32 cellular contexts compared by ENCODE assay signal in the genomic region with DNA sequence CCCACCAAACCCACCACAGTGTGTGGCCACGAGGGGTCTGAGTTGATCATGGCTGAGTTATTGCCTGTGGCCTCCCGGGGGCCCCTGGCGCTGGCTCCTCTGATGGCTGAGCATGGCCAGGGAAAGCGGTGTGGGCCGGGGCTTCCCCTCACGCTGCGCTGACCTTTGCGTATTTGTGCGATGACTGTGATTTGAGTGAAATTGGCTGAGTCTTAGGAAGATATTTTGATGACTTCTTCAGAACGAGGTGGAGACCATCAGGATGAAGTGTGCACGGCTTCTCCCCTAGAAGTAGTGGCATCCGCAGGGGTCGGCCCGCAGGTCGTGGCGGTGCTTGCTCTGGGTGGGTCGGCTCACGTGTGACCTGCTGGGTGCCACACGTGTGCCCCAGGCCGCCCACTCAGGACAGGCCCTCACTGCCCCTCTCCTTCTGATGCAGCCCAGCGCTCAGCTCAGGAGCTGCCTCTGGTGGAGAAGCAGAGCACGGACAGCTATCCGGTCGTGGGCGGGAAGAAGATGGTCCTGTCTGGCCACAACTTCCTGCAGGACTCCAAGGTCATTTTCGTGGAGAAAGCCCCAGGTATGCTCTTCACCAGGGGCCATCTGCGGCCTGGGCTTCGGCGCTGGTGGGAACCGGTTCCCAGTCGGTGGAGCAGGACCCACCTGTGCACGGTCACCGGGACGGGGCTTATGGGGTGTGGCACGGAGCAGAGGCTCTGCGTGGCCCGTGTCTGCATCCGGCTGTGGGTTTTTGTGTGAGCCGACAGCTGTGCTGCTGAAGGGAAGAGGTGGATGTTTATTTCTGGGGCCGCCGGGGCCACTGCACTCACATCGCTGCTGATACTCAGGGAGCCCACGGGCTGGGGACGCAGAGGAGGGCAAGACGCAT. TPM values are rescaled to one million over a fixed set of nuclear protein-coding genes. Genes with fewer than 3 reads are reported as not detected.
DNase-seq lines count a peak whose midpoint lies in the region; ATAC-seq and TF ChIP-seq lines count a peak whose summit lies in the region.
"Had no signal": no experiment of that assay in that cellular context is flagged by ENCODE, and none has a peak within 500 bp of the region (broad histone marks: within the 10 kb centered on the region; RNA-seq: fewer than 3 reads in every experiment).

No MANE protein-coding gene starts in this region.

- peaks cover 13% of the 10 kb centered on the region for H3K4me1 Mint-ChIP-seq in activated T-cell treated with anti-CD3 and anti-CD28 coated beads, Interleukin-2, amount 50 U/mL, for 24 hours (ENCODE audit: low read depth)
- H3K4me1 Mint-ChIP-seq in activated T-cell treated with anti-CD3 and anti-CD28 coated beads, Interleukin-2, amount 50 U/mL, for 72 hours (ENCODE audit: low read depth): peaks cover 9% of the 10 kb centered on the region
- peaks cover 17% of the 10 kb centered on the region for H3K4me1 Mint-ChIP-seq in chondrocyte (ENCODE audit: low read depth)
- peaks cover 22% of the 10 kb centered on the region for H3K4me1 Mint-ChIP-seq in osteocyte (ENCODE audit: unreplicated experiment)
- H3K4me1 Mint-ChIP-seq: CD14-positive monocyte had no signal

- H3K27me3 Mint-ChIP-seq in activated T-cell treated with anti-CD3 and anti-CD28 coated beads, Interleukin-2, amount 50 U/mL, for 24 hours: no peaks in the 10 kb centered on the region
- no peaks in the 10 kb centered on the region for H3K27me3 Mint-ChIP-seq in activated T-cell treated with anti-CD3 and anti-CD28 coated beads, Interleukin-2, amount 50 U/mL, for 72 hours (ENCODE audit: low read depth)
- H3K27me3 Mint-ChIP-seq in chondrocyte (ENCODE audit: low read depth): no peaks in the 10 kb centered on the region
- H3K27me3 Mint-ChIP-seq in osteocyte (ENCODE audit: unreplicated experiment): no peaks in the 10 kb centered on the region
- H3K27me3 Mint-ChIP-seq: activated CD4-positive, alpha-beta T cell treated with anti-CD3 and anti-CD28 coated beads, Interleukin-2, amount 10 ng/mL, durations not matched to agents 7 days and 5 days; stimulated activated naive CD8-positive, alpha-beta T cell treated with anti-CD3 and anti-CD28 coated beads, Interleukin-15, Interleukin-2, amounts not matched to agents 100 ng/mL and 50 ng/mL, for 24 hours had no signal

- no peak for TF ChIP-seq CTCF in Panc1 (IDR thresholded peaks at IDR 0.05)
- TF ChIP-seq CTCF in chondrocyte (IDR thresholded peaks at IDR 0.05): peak; percentile 42
- TF ChIP-seq CTCF in osteocyte (IDR thresholded peaks at IDR 0.05): peak; percentile 18
- no peak for TF ChIP-seq CTCF in GM13976 (IDR thresholded peaks at IDR 0.05; ENCODE audit: borderline replicate concordance, control extremely low read depth, extremely low read depth, insufficient read depth, missing control alignments)

- H3K27me3 ChIP-seq in Panc1 (ENCODE audit: control insufficient read depth, insufficient read depth, low read length): no peaks in the 10 kb centered on the region
- H3K27me3 ChIP-seq: breast epithelium, pancreas, spleen, testis had no signal

- H3K4me1 ChIP-seq in Panc1 (ENCODE audit: control insufficient read depth, insufficient read depth, low read length): no peaks in the 10 kb centered on the region
- H3K4me1 ChIP-seq: breast epithelium, pancreas, testis had no signal

- ATAC-seq in activated T-cell treated with anti-CD3 and anti-CD28 coated beads, Interleukin-2, amount 50 U/mL, for 72 hours (replicated peaks in 1 of 2): no peak
- ATAC-seq in Panc1: peak; percentile 49; the same call in 1 of the 2 replicates
- ATAC-seq: activated T-cell treated with anti-CD3 and anti-CD28 coated beads, Interleukin-2, amount 50 U/mL, for 4 hours; left colon; pancreas had no signal

- POLR2A ChIA-PET in Panc1 (lab: Charles Lee): no interaction called here

- H3K9me3 Mint-ChIP-seq in activated T-cell treated with anti-CD3 and anti-CD28 coated beads, Interleukin-2, amount 50 U/mL, for 24 hours: no peaks in the 10 kb centered on the region
- H3K9me3 Mint-ChIP-seq in activated T-cell treated with anti-CD3 and anti-CD28 coated beads, Interleukin-2, amount 50 U/mL, for 72 hours: no peaks in the 10 kb centered on the region
- no peaks in the 10 kb centered on the region for H3K9me3 Mint-ChIP-seq in chondrocyte (ENCODE audit: low read depth)
- no peaks in the 10 kb centered on the region for H3K9me3 Mint-ChIP-seq in osteocyte (ENCODE audit: unreplicated experiment)
- H3K9me3 Mint-ChIP-seq: activated CD4-positive, alpha-beta T cell treated with anti-CD3 and anti-CD28 coated beads, Interleukin-2, amount 10 ng/mL, durations not matched to agents 7 days and 5 days; activated T-cell treated with anti-CD3 and anti-CD28 coated beads, Interleukin-2, amount 50 U/mL, for 4 hours; CD14-positive monocyte; nephron; stimulated activated naive CD8-positive, alpha-beta T cell treated with anti-CD3 and anti-CD28 coated beads, Interleukin-15, Interleukin-2, amounts not matched to agents 100 ng/mL and 50 ng/mL, for 24 hours had no signal

- in situ Hi-C loops in Panc1 (cut with HindIII; ENCODE audit: low pct_unique_long_range_greater_than_20kb, low sequenced_read_pairs): no loop called here
- in situ Hi-C loops in GM13976 (cut with MboI; ENCODE audit: low sequenced_read_pairs, unreplicated experiment): no loop called here

- CTCF ChIA-PET in Panc1 (lab: Charles Lee): interaction anchor here (0.6 kb wide), 2 partner anchors 60 to 67 kb away, joined by 3 to 7 read pairs; no protein-coding TSS in a partner anchor

- H3K36me3 ChIP-seq in Panc1 (ENCODE audit: control insufficient read depth, insufficient read depth, low read length): no peaks in the 10 kb centered on the region
- H3K36me3 ChIP-seq: breast epithelium, pancreas had no signal

- H3K27ac Mint-ChIP-seq in activated T-cell treated with anti-CD3 and anti-CD28 coated beads, Interleukin-2, amount 50 U/mL, for 24 hours: peak overlapping the region; percentile 73
- H3K27ac Mint-ChIP-seq in activated T-cell treated with anti-CD3 and anti-CD28 coated beads, Interleukin-2, amount 50 U/mL, for 72 hours: no peak overlapping the region
- H3K27ac Mint-ChIP-seq in chondrocyte (ENCODE audit: unreplicated experiment): no peak overlapping the region
- no peak overlapping the region for H3K27ac Mint-ChIP-seq in osteocyte (ENCODE audit: unreplicated experiment)
- H3K27ac Mint-ChIP-seq: activated CD4-positive, alpha-beta T cell treated with anti-CD3 and anti-CD28 coated beads, Interleukin-2, amount 10 ng/mL, durations not matched to agents 7 days and 5 days; nephron; stimulated activated naive CD8-positive, alpha-beta T cell treated with anti-CD3 and anti-CD28 coated beads, Interleukin-15, Interleukin-2, amounts not matched to agents 100 ng/mL and 50 ng/mL, for 24 hours had no signal

- intact Hi-C loops in Panc1 (cut with micrococcal nuclease; ENCODE audit: unreplicated experiment): no loop called here

- peaks cover 84% of the 10 kb centered on the region for H3K36me3 Mint-ChIP-seq in activated T-cell treated with anti-CD3 and anti-CD28 coated beads, Interleukin-2, amount 50 U/mL, for 24 hours (ENCODE audit: low read depth)
- H3K36me3 Mint-ChIP-seq in activated T-cell treated with anti-CD3 and anti-CD28 coated beads, Interleukin-2, amount 50 U/mL, for 72 hours (ENCODE audit: insufficient read depth in 2 of 2): peaks cover 2 to 10% of the 10 kb centered on the region in 2 donors
- H3K36me3 Mint-ChIP-seq in chondrocyte (ENCODE audit: low read depth) (peaks cover 7% of the 10 kb centered on the region), osteocyte (ENCODE audit: unreplicated experiment) (peaks cover 5% of the 10 kb centered on the region)

- H3K4me3 ChIP-seq in Panc1 (ENCODE audit: low read depth in 2 of 2, low read length in 2 of 2): no peak overlapping the region
- H3K4me3 ChIP-seq: breast epithelium, pancreas, spleen, testis had no signal

- no peak overlapping the region for H3K27ac ChIP-seq in Panc1 (ENCODE audit: low read length)
- H3K27ac ChIP-seq: breast epithelium, epithelial cell of prostate, pancreas, spleen, testis had no signal

- BruUV-seq in Panc1 (replicated peaks; lab: Mats Ljungman, UMichigan): no TSS peak

- no peak for DNase-seq in activated T-cell treated with anti-CD3 and anti-CD28 coated beads, Interleukin-2, amount 50 U/mL, for 24 hours
- DNase-seq in activated T-cell treated with anti-CD3 and anti-CD28 coated beads, Interleukin-2, amount 50 U/mL, for 72 hours: no peak
- DNase-seq in Panc1 (ENCODE audit: low read depth, low spot score): no peak
- DNase-seq in chondrocyte (ENCODE audit: low spot score): no peak
- no peak for DNase-seq in osteocyte (ENCODE audit: extremely low spot score, unreplicated experiment)
- no peak for DNase-seq in putamen (ENCODE audit: low spot score)
- DNase-seq in GM13976 (ENCODE audit: low spot score): no peak
- DNase-seq in Kasumi-1 (lab: John Stamatoyannopoulos, UW): no peak
- DNase-seq: 8988T; activated CD4-positive, alpha-beta T cell treated with anti-CD3 and anti-CD28 coated beads, Interleukin-2, amount 10 ng/mL, durations not matched to agents 7 days and 5 days; activated gamma-delta T cell treated with Interleukin-2 at 50 U/mL for 16 hours; activated T-cell treated with anti-CD3 and anti-CD28 coated beads, Interleukin-2, amount 50 U/mL, for 4 hours; DMS79 treated with DMSO at 0.1 percent for 48 hours; GDM1; GOT3; hippocampal formation; left colon; mammary epithelial cell; NCI-H1436; NCI-H2081 treated with DMSO at 0.1 percent for 48 hours; NCI-H2227 treated with DMSO at 0.1 percent for 48 hours; NCI-H526 treated with DMSO at 0.1 percent for 48 hours; spleen; stimulated activated CD4-positive, alpha-beta T cell treated with anti-CD3 and anti-CD28 coated beads, Interleukin-2, amount 100 ng/mL, for 24 hours; T1000; testis had no signal

- no peak overlapping the region for H3K4me3 Mint-ChIP-seq in activated T-cell treated with anti-CD3 and anti-CD28 coated beads, Interleukin-2, amount 50 U/mL, for 24 hours
- H3K4me3 Mint-ChIP-seq in activated T-cell treated with anti-CD3 and anti-CD28 coated beads, Interleukin-2, amount 50 U/mL, for 72 hours: no peak overlapping the region
- H3K4me3 Mint-ChIP-seq in chondrocyte (ENCODE audit: unreplicated experiment) (no peak overlapping the region), osteocyte (ENCODE audit: unreplicated experiment) (no peak overlapping the region)
- H3K4me3 Mint-ChIP-seq: activated CD4-positive, alpha-beta T cell treated with anti-CD3 and anti-CD28 coated beads, Interleukin-2, amount 10 ng/mL, durations not matched to agents 7 days and 5 days; activated T-cell treated with anti-CD3 and anti-CD28 coated beads, Interleukin-2, amount 50 U/mL, for 4 hours; CD14-positive monocyte; nephron; stimulated activated naive CD8-positive, alpha-beta T cell treated with anti-CD3 and anti-CD28 coated beads, Interleukin-15, Interleukin-2, amounts not matched to agents 100 ng/mL and 50 ng/mL, for 24 hours had no signal

- no peaks in the 10 kb centered on the region for H3K9me3 ChIP-seq in Panc1 (ENCODE audit: control insufficient read depth, insufficient read depth, low read depth, low read length)
- H3K9me3 ChIP-seq: breast epithelium, pancreas, spleen, testis had no signal

RNA-seq across cellular contexts. Expression of a gene that starts 55.8 kb away (rescaled TPM):
- 10 to 100 TPM; 70.4 to 86.0 TPM for total RNA-seq in activated T-cell treated with anti-CD3 and anti-CD28 coated beads, Interleukin-2, amount 50 U/mL, for 72 hours
- total RNA-seq in Panc1 (2021; ENCODE audit: unreplicated experiment) (30.8 TPM), chondrocyte (7.1 to 12.5 TPM (median 7.3 TPM) in 3 replicates), osteocyte (5.9 and 8.1 TPM in 2 replicates)
- 38.3 TPM for polyA plus RNA-seq in Panc1 (2012; ENCODE audit: insufficient read length)

Comparison
In these comparisons a context has a peak if more than half of its experiments do, and no peak if none do; other contexts are left out.
1. CTCF ChIP-seq: peak in chondrocyte (single experiment) and osteocyte (single experiment); none in Panc1 (single experiment) and GM13976 (single experiment).